ENCODE assay signal across 20 cellular contexts in the genomic region with DNA sequence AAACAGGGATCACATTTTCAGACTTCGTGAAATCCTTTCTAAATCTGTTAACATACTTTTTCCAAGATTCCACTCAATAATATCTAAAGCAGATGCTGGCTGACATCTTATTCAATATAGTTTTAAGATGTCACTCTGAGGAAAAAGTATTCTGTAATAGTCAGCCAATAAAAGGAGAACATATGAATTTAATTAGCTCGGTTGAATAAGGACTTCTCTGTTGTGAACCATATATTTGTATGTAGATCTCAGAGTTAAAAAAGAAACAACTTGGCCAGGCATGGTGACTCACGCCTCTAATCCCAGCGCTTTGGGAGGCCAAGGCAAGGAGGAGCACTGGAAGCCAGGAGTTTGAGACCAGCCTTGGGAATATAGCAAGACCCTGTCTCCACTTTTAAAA. TPM values are rescaled to one million over a fixed set of nuclear protein-coding genes. Genes with fewer than 3 reads are reported as not detected.
DNase-seq lines count a peak whose midpoint lies in the region; ATAC-seq and TF ChIP-seq lines count a peak whose summit lies in the region.
"Had no signal": no experiment of that assay in that cellular context is flagged by ENCODE, and none has a peak within 500 bp of the region (broad histone marks: within the 10 kb centered on the region; RNA-seq: fewer than 3 reads in every experiment).

No MANE protein-coding gene starts in this region.

- no peaks in the 10 kb centered on the region for H3K36me3 Mint-ChIP-seq in activated T-helper 17 cell treated with anti-CD3 and anti-CD28 coated beads, Interleukin-2, amount 50 U/mL, for 72 hours (ENCODE audit: low read depth)
- no peaks in the 10 kb centered on the region for H3K36me3 Mint-ChIP-seq in mesothelial cell of epicardium

- no peak for ATAC-seq in activated T-helper 17 cell treated with anti-CD3 and anti-CD28 coated beads, Interleukin-2, amount 50 U/mL, for 72 hours (replicated peaks)
- ATAC-seq in HG02852 (IDR thresholded peaks at IDR 0.05; ENCODE audit: unreplicated experiment), result no peak
- ATAC-seq: A549 had no signal

- no peak for TF ChIP-seq CTCF in AG10803 (conservative IDR thresholded peaks at IDR 0.05; ENCODE audit: low read length)
- TF ChIP-seq CTCF in HFF-Myc (IDR thresholded peaks at IDR 0.05; ENCODE audit: low read depth, low read length, missing control alignments), result no peak
- TF ChIP-seq CTCF in foreskin fibroblast (IDR thresholded peaks at IDR 0.05; ENCODE audit: low read depth, low read length), result no peak
- no peak for TF ChIP-seq CTCF in mesothelial cell of epicardium (IDR thresholded peaks at IDR 0.05; ENCODE audit: unreplicated experiment)

- H3K4me3 ChIP-seq in AG10803 (ENCODE audit: low read length) (no peak overlapping the region), HFF-Myc (replicated peaks; ENCODE audit: low read depth, low read length) (no peak overlapping the region), foreskin fibroblast (ENCODE audit: low read depth in 1 of 2, low read length in 2 of 2) (no peak overlapping the region)
- H3K4me3 ChIP-seq: A549 had no signal

- DNase-seq in AG10803 (ENCODE audit: low read depth) (peak; percentile 75), HFF-Myc (ENCODE audit: extremely low read depth, low read depth) (peak; percentile 48), dedifferentiated amniotic fluid mesenchymal stem cell (ENCODE audit: extremely low spot score) (peak; percentile 71), foreskin fibroblast (peak; percentile 52 to 79), AG20443 (ENCODE audit: low spot score) (no peak), mesothelial cell of epicardium (ENCODE audit: low spot score in 2 of 2, unreplicated experiment in 2 of 2) (no peak)
- DNase-seq: BE2C; CD4-positive, alpha-beta T cell; DMS153; H9; NCI-H1105; NCI-H2081; NCI-H2171 treated with DMSO at 0.1 percent for 48 hours; NCI-H774; RPMI8226; SIG-M5 had no signal

- no peaks in the 10 kb centered on the region for H3K9me3 Mint-ChIP-seq in activated T-helper 17 cell treated with anti-CD3 and anti-CD28 coated beads, Interleukin-2, amount 50 U/mL, for 72 hours
- H3K9me3 Mint-ChIP-seq in mesothelial cell of epicardium, result no peaks in the 10 kb centered on the region
- H3K9me3 Mint-ChIP-seq: CD4-positive, alpha-beta T cell; H9; T-helper 1 cell treated with Interleukin-12 subunit alpha and Interleukin-12 subunit beta and Interleukin-4 antibody, amounts not matched to agents 30 μg/mL and 1 μg/mL, for 36 hours had no signal

- H3K4me1 Mint-ChIP-seq in activated T-helper 17 cell treated with anti-CD3 and anti-CD28 coated beads, Interleukin-2, amount 50 U/mL, for 72 hours, result no peaks in the 10 kb centered on the region
- H3K4me1 Mint-ChIP-seq in mesothelial cell of epicardium, result no peaks in the 10 kb centered on the region

- H3K27ac Mint-ChIP-seq in activated T-helper 17 cell treated with anti-CD3 and anti-CD28 coated beads, Interleukin-2, amount 50 U/mL, for 72 hours, result no peak overlapping the region
- no peak overlapping the region for H3K27ac Mint-ChIP-seq in mesothelial cell of epicardium
- H3K27ac Mint-ChIP-seq: CD4-positive, alpha-beta T cell; T-helper 1 cell treated with Interleukin-12 subunit alpha and Interleukin-12 subunit beta and Interleukin-4 antibody, amounts not matched to agents 30 μg/mL and 1 μg/mL, for 36 hours had no signal

- H3K4me3 Mint-ChIP-seq in activated T-helper 17 cell treated with anti-CD3 and anti-CD28 coated beads, Interleukin-2, amount 50 U/mL, for 72 hours, result no peak overlapping the region
- H3K4me3 Mint-ChIP-seq in mesothelial cell of epicardium, result no peak overlapping the region
- H3K4me3 Mint-ChIP-seq: CD4-positive, alpha-beta T cell; H9; T-helper 1 cell treated with Interleukin-12 subunit alpha and Interleukin-12 subunit beta and Interleukin-4 antibody, amounts not matched to agents 30 μg/mL and 1 μg/mL, for 36 hours had no signal

- peaks cover 22% of the 10 kb centered on the region for H3K27me3 Mint-ChIP-seq in activated T-helper 17 cell treated with anti-CD3 and anti-CD28 coated beads, Interleukin-2, amount 50 U/mL, for 72 hours
- H3K27me3 Mint-ChIP-seq in mesothelial cell of epicardium (ENCODE audit: low read depth), result peaks cover 7% of the 10 kb centered on the region

RNA-seq across cellular contexts. Expression of a gene that starts 7.4 kb away (rescaled TPM):
- total RNA-seq in activated T-helper 17 cell treated with anti-CD3 and anti-CD28 coated beads, Interleukin-2, amount 50 U/mL, for 72 hours, result not detected
- total RNA-seq in mesothelial cell of epicardium, result 377 to 390 TPM (median 382 TPM) in 3 replicates
- total RNA-seq: CD4-positive, alpha-beta T cell had no signal

RNA-seq across cellular contexts. Expression of a gene that starts 46.1 kb away (rescaled TPM):
- total RNA-seq in activated T-helper 17 cell treated with anti-CD3 and anti-CD28 coated beads, Interleukin-2, amount 50 U/mL, for 72 hours, result 10 to 100 TPM; 14.3 to 22.3 TPM
- total RNA-seq in mesothelial cell of epicardium, result 16.6 to 18.7 TPM (median 17.3 TPM) in 3 replicates

Comparison
In these comparisons a context has a peak if more than half of its experiments do, and no peak if none do; other contexts are left out.
1. DNase-seq: peak in AG10803 (single experiment), HFF-Myc (single experiment), dedifferentiated amniotic fluid mesenchymal stem cell (single experiment) and foreskin fibroblast (2 of 2); none in AG20443 (single experiment) and mesothelial cell of epicardium (0 of 2).
2. RNA of a gene that starts 7.4 kb away (total RNA-seq): 377 to 390 TPM in mesothelial cell of epicardium; not detected in activated T-helper 17 cell treated with anti-CD3 and anti-CD28 coated beads, Interleukin-2, amount 50 U/mL, for 72 hours; every median in the first group is over 100 times any median in the second.